Comparison of ENCODE assay signal across 34 cellular contexts in the genomic region with DNA sequence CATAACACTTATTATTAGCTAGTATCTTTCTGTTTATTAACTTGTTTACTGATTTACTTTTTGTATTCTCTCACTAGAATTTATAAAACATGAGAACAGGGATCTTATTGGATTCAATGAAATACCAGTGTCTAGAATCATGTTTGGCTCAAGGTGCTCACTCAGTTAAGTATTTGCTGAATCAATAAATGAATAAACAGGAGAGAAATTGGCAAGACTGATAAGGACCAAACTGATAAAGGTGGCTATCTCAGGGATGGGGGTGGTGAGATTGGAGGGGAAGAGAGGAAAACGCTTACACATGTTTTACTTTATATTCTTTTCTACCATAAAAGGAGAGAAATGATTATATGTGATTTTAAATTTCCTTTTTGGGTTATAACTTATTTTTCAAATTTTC.
"Had no signal": no experiment of that assay in that cellular context is flagged by ENCODE, and none has a peak within 500 bp of the region (broad histone marks: within the 10 kb centered on the region; RNA-seq: fewer than 3 reads in every experiment).

No MANE protein-coding gene starts in this region.

- H3K27me3 ChIP-seq: MG63 had no signal

- H3K27ac ChIP-seq: KMS-11 had no signal

- H3K4me3 ChIP-seq: MG63 had no signal

- DNase-seq: Karpas-422, Kasumi-1, KG1, MG63, MM.1S, MV-4-11, NCI-H1048, NCI-H1092, NCI-H1092 treated with DMSO at 0.1 percent for 48 hours, NCI-H1105, NCI-H1105 treated with DMSO at 0.1 percent for 48 hours, NCI-H1417, NCI-H1417 treated with DMSO at 0.1 percent for 48 hours, NCI-H1436, NCI-H1436 treated with DMSO at 0.1 percent for 48 hours, NCI-H146, NCI-H1694, NCI-H1694 treated with DMSO at 0.1 percent for 48 hours, NCI-H187, NCI-H187 treated with DMSO at 0.1 percent for 48 hours, NCI-H1930, NCI-H2029, NCI-H2029 treated with DMSO at 0.1 percent for 48 hours, NCI-H2081, NCI-H2081 treated with DMSO at 0.1 percent for 48 hours, NCI-H2107, NCI-H2171, NCI-H2171 treated with DMSO at 0.1 percent for 48 hours, NCI-H2227 treated with DMSO at 0.1 percent for 48 hours, NCI-H226, NCI-H345, NCI-H446, NCI-H446 treated with DMSO at 0.1 percent for 48 hours had no signal

- H3K9me3 ChIP-seq: MG63 had no signal

- H3K36me3 ChIP-seq: MG63 had no signal
